In genomic region chr2:218710334-218710686, GRCh38 we compare ENCODE assay signal across 8 cellular contexts. TPM values are rescaled to one million over a fixed set of nuclear protein-coding genes. Genes with fewer than 3 reads are reported as not detected.
DNase-seq lines count a peak whose midpoint lies in the region; ATAC-seq, FAIRE-seq and TF ChIP-seq lines count a peak whose summit lies in the region.

No MANE protein-coding gene starts in this region.

- FAIRE-seq in endothelial cell of umbilical vein (lab: Jason Lieb, UNC), result no peak

- no peak overlapping the region for H3K4ac ChIP-seq in neuronal stem cell (ENCODE audit: low read length)

- intact Hi-C loops in PC-9 (cut with micrococcal nuclease; ENCODE audit: unreplicated experiment) (loop anchor here (1.0 kb wide), 1 partner anchor 137 kb away; no protein-coding TSS in a partner anchor), endothelial cell of umbilical vein (cut with micrococcal nuclease) (loop anchor here (1.0 kb wide), 1 partner anchor 39 kb away; no protein-coding TSS in a partner anchor)

- no peak overlapping the region for H2BK15ac ChIP-seq in neuronal stem cell (ENCODE audit: low read length)

- DNase-seq in PC-9 (no peak), endothelial cell of umbilical vein (ENCODE audit: low read depth, low spot score) (no peak), neuronal stem cell (ENCODE audit: low spot score) (no peak), DMS53 (lab: John Stamatoyannopoulos, UW) (no peak), mesenteric fat pad (ENCODE audit: low spot score) (no peak), amygdala (lab: John Stamatoyannopoulos, UW) (no peak)

- peak overlapping the region; percentile 84 for H3K18ac ChIP-seq in neuronal stem cell (ENCODE audit: low read length)

- no peak overlapping the region for H2AK5ac ChIP-seq in neuronal stem cell (ENCODE audit: low read depth, low read length)

- H4K8ac ChIP-seq in neuronal stem cell (ENCODE audit: low read depth, low read length), result no peak overlapping the region

- TF ChIP-seq POLR2A in endothelial cell of umbilical vein (IDR thresholded peaks at IDR 0.05; ENCODE audit: low read depth, low read length), result no peak

- CTCF ChIA-PET in PC-9 (lab: Charles Lee), result interaction anchor here (0.5 to 1.3 kb wide), 6 partner anchors 21 to 632 kb away, joined by 3 to 7 read pairs (median 4); partner anchors contain the start of genes BCS1L and ZNF142
- CTCF ChIA-PET in endothelial cell of umbilical vein (lab: Charles Lee), result interaction anchor here (0.6 to 3.9 kb wide), 25 partner anchors 8 to 449 kb away, joined by 3 to 45 read pairs (median 6); partner anchors contain the start of genes BCS1L, CYP27A1, PLCD4 and RNF25

- TF ChIP-seq CTCF in C4-2B (conservative IDR thresholded peaks at IDR 0.05) (no peak), PC-9 (conservative IDR thresholded peaks at IDR 0.05) (no peak), endothelial cell of umbilical vein (IDR thresholded peaks at IDR 0.05; ENCODE audit: extremely low read depth in 1 of 2, insufficient read depth in 1 of 2, low read depth in 1 of 2, low read length in 2 of 2) (no peak)

- ATAC-seq in GM21529 (IDR thresholded peaks at IDR 0.05; ENCODE audit: unreplicated experiment), result no peak

- no peak overlapping the region for H2BK5ac ChIP-seq in neuronal stem cell (ENCODE audit: low read length)

- dilution Hi-C loops in endothelial cell of umbilical vein (cut with MboI; ENCODE audit: extremely low pct_ligation_motif_present, low sequenced_read_pairs), result no loop called here

- H3K4me1 ChIP-seq in PC-9 (replicated peaks; ENCODE audit: insufficient read depth) (peaks cover 13% of the 10 kb centered on the region), endothelial cell of umbilical vein (ENCODE audit: control insufficient read depth, extremely low read depth, insufficient read depth, low read length) (peaks cover 14% of the 10 kb centered on the region), neuronal stem cell (ENCODE audit: control insufficient read depth in 2 of 2, insufficient read depth in 1 of 2, low read depth in 1 of 2, low read length in 2 of 2) (peaks cover 2 to 5% of the 10 kb centered on the region in 2 donors)

- H3K79me2 ChIP-seq in PC-9 (ENCODE audit: low read depth) (peaks cover 43% of the 10 kb centered on the region), endothelial cell of umbilical vein (ENCODE audit: control insufficient read depth, insufficient read depth, low read length) (peaks cover 38% of the 10 kb centered on the region)

- H3K79me1 ChIP-seq in neuronal stem cell (ENCODE audit: low read depth, low read length), result peaks cover 7% of the 10 kb centered on the region

- no peak overlapping the region for H2BK120ac ChIP-seq in neuronal stem cell (ENCODE audit: low read depth, low read length)

- H4K20me1 ChIP-seq in PC-9 (ENCODE audit: insufficient read depth) (peaks cover 3% of the 10 kb centered on the region; the same call in 1 of the 2 replicates), endothelial cell of umbilical vein (replicated peaks; ENCODE audit: control insufficient read depth, extremely low read depth, insufficient read depth, low read length) (no peaks in the 10 kb centered on the region)

- H3K4me3 ChIP-seq in PC-9 (peak overlapping the region; percentile 95; the same call in 1 of the 2 replicates), endothelial cell of umbilical vein (replicated peaks in 1 of 3; ENCODE audit: insufficient read depth in 1 of 3, low read depth in 1 of 3, low read length in 3 of 3) (peak overlapping the region in 2 of 3 experiments; percentile 53 to 93), neuronal stem cell (ENCODE audit: low read length in 2 of 2) (peak overlapping the region; percentile 16 to 78)

- H3F3A ChIP-seq in PC-9 (ENCODE audit: insufficient read depth, low read depth), result no peaks in the 10 kb centered on the region

- H3K4me2 ChIP-seq in PC-9, result peak overlapping the region; percentile 93
- H3K4me2 ChIP-seq in endothelial cell of umbilical vein (ENCODE audit: insufficient read depth, low read length), result peak overlapping the region; percentile 69
- peak overlapping the region; percentile 52 for H3K4me2 ChIP-seq in neuronal stem cell (ENCODE audit: insufficient read depth, low read length, poor library complexity, severe bottlenecking)

- H3K9me3 ChIP-seq in PC-9 (ENCODE audit: insufficient read depth, low read depth) (no peaks in the 10 kb centered on the region), endothelial cell of umbilical vein (replicated peaks; ENCODE audit: control insufficient read depth, insufficient read depth, low read length) (no peaks in the 10 kb centered on the region), neuronal stem cell (replicated peaks in 1 of 2; ENCODE audit: control insufficient read depth in 2 of 2, insufficient read depth in 1 of 2, low read depth in 1 of 2, low read length in 2 of 2) (no peaks in the 10 kb centered on the region)

- H3K27me3 ChIP-seq in PC-9 (ENCODE audit: insufficient read depth, low read depth) (no peaks in the 10 kb centered on the region), endothelial cell of umbilical vein (ENCODE audit: control insufficient read depth in 2 of 2, insufficient read depth in 2 of 2, low read length in 2 of 2) (no peaks in the 10 kb centered on the region), neuronal stem cell (ENCODE audit: control insufficient read depth in 3 of 3, insufficient read depth in 3 of 3, low read depth in 1 of 3, low read length in 3 of 3) (no peaks in the 10 kb centered on the region)

- H3K36me3 ChIP-seq in PC-9 (ENCODE audit: low read depth) (no peaks in the 10 kb centered on the region), endothelial cell of umbilical vein (ENCODE audit: control insufficient read depth in 2 of 2, extremely low read depth in 1 of 2, insufficient read depth in 2 of 2, low read length in 2 of 2) (no peaks in the 10 kb centered on the region), neuronal stem cell (replicated peaks in 1 of 2; ENCODE audit: control insufficient read depth in 2 of 2, insufficient read depth in 2 of 2, low read length in 2 of 2) (peaks cover 0 to 20% of the 10 kb centered on the region in 2 donors)

- peak overlapping the region; percentile 34 for H3K9ac ChIP-seq in endothelial cell of umbilical vein (replicated peaks; ENCODE audit: extremely low read depth, insufficient read depth, low read length)
- H3K9ac ChIP-seq in neuronal stem cell (ENCODE audit: low read depth, low read length, poor library complexity), result no peak overlapping the region

- BruUV-seq in PC-9 (replicated peaks; lab: Mats Ljungman, UMichigan), result no TSS peak
- TSS peak; percentile 25 for BruUV-seq in endothelial cell of umbilical vein (replicated peaks; lab: Mats Ljungman, UMichigan)

- no peaks in the 10 kb centered on the region for H3K9me2 ChIP-seq in PC-9 (ENCODE audit: insufficient read depth)

- no peak overlapping the region for H4K91ac ChIP-seq in neuronal stem cell (ENCODE audit: low read depth, low read length, poor library complexity)

- H3K27ac ChIP-seq in C4-2B, result peak overlapping the region; percentile 80; the same call in 1 of the 2 replicates
- no peak overlapping the region for H3K27ac ChIP-seq in PC-9
- H3K27ac ChIP-seq in endothelial cell of umbilical vein (ENCODE audit: insufficient read depth, low read depth, low read length), result no peak overlapping the region
- H3K27ac ChIP-seq in neuronal stem cell (replicated peaks; ENCODE audit: low read length), result no peak overlapping the region

- POLR2A ChIA-PET in PC-9 (lab: Charles Lee; ENCODE audit: unreplicated experiment) (interaction anchor here (0.5 to 0.6 kb wide), 2 partner anchors 91 to 119 kb away, joined by 3 to 10 read pairs; no protein-coding TSS in a partner anchor), endothelial cell of umbilical vein (lab: Charles Lee) (no interaction called here)

- H3K9me1 ChIP-seq in endothelial cell of umbilical vein (replicated peaks; ENCODE audit: control insufficient read depth, extremely low read depth, insufficient read depth, low read length), result no peaks in the 10 kb centered on the region

- H3K14ac ChIP-seq in neuronal stem cell (ENCODE audit: low read length), result no peak overlapping the region

- no peak overlapping the region for H2BK12ac ChIP-seq in neuronal stem cell (ENCODE audit: low read length)

- no peak overlapping the region for H3K23ac ChIP-seq in neuronal stem cell (ENCODE audit: low read depth, low read length, poor library complexity)

- peak overlapping the region; percentile 89; the same call in 1 of the 2 replicates for H2AFZ ChIP-seq in PC-9
- H2AFZ ChIP-seq in endothelial cell of umbilical vein (ENCODE audit: low read depth, low read length), result peak overlapping the region; percentile 96
- H2AFZ ChIP-seq in neuronal stem cell (ENCODE audit: low read length), result peak overlapping the region; percentile 92

- WGBS in neuronal stem cell (ENCODE audit: extremely low coverage in 2 of 2, insufficient read length in 2 of 2, insufficient replicate concordance in 1 of 2), 2 donors, result no CpG with 5 or more reads among the region's 14 CpGs

RNA-seq across cellular contexts. Expression of gene TTLL4, which starts 0.3 kb away (rescaled TPM):
- total RNA-seq in PC-9 (2021), result 43.9 and 57.1 TPM in 2 replicates
- total RNA-seq in endothelial cell of umbilical vein, result 41.0 and 45.0 TPM in 2 replicates
- 26.7 and 30.5 TPM in 2 replicates for polyA plus RNA-seq in endothelial cell of umbilical vein
- polyA plus RNA-seq in endothelial cell of umbilical vein (2011; cell fraction: cytosol; rRNA removed), result 19.0 and 20.9 TPM in 2 replicates
- 111 and 129 TPM in 2 replicates for polyA plus RNA-seq in endothelial cell of umbilical vein (2011; cell fraction: nucleus; rRNA removed)
- polyA plus RNA-seq in endothelial cell of umbilical vein (2012), result 21.1 and 27.4 TPM in 2 replicates
- 50.6 and 67.4 TPM in 2 replicates for polyA minus RNA-seq in endothelial cell of umbilical vein
- polyA minus RNA-seq in endothelial cell of umbilical vein (2011; cell fraction: cytosol; rRNA and poly(A)+ RNA removed), result 24.3 TPM
- 48.7 and 78.5 TPM in 2 replicates for polyA minus RNA-seq in endothelial cell of umbilical vein (2011; cell fraction: nucleus; rRNA and poly(A)+ RNA removed)
- polyA plus RNA-seq in neuronal stem cell (2013, experiment 1 of 2), result 51.6 TPM
- polyA plus RNA-seq in neuronal stem cell (2013, experiment 2 of 2), result 49.0 TPM
- total RNA-seq in mesenteric fat pad, result 23.6 TPM

RNA-seq across cellular contexts. Expression of gene STK36, which starts 38.4 kb away (rescaled TPM):
- total RNA-seq in PC-9 (2021), result 47.8 and 52.9 TPM in 2 replicates
- 34.9 and 40.9 TPM in 2 replicates for total RNA-seq in endothelial cell of umbilical vein
- 65.2 and 67.4 TPM in 2 replicates for polyA plus RNA-seq in endothelial cell of umbilical vein
- polyA plus RNA-seq in endothelial cell of umbilical vein (2011; cell fraction: cytosol; rRNA removed), result 12.7 and 17.1 TPM in 2 replicates
- polyA plus RNA-seq in endothelial cell of umbilical vein (2011; cell fraction: nucleus; rRNA removed), result 393 and 442 TPM in 2 replicates
- 22.6 and 43.0 TPM in 2 replicates for polyA plus RNA-seq in endothelial cell of umbilical vein (2012)
- 68.0 and 72.7 TPM in 2 replicates for polyA minus RNA-seq in endothelial cell of umbilical vein
- 6.5 TPM for polyA minus RNA-seq in endothelial cell of umbilical vein (2011; cell fraction: cytosol; rRNA and poly(A)+ RNA removed)
- polyA minus RNA-seq in endothelial cell of umbilical vein (2011; cell fraction: nucleus; rRNA and poly(A)+ RNA removed), result 62.1 and 106 TPM in 2 replicates
- polyA plus RNA-seq in neuronal stem cell (2013, experiment 1 of 2), result 31.4 TPM
- polyA plus RNA-seq in neuronal stem cell (2013, experiment 2 of 2), result 29.4 TPM
- total RNA-seq in mesenteric fat pad, result 19.6 TPM

RNA-seq across cellular contexts. Expression of gene RNF25, which starts 38.5 kb away (rescaled TPM):
- 24.6 and 27.2 TPM in 2 replicates for total RNA-seq in PC-9 (2021)
- 38.2 and 39.1 TPM in 2 replicates for total RNA-seq in endothelial cell of umbilical vein
- polyA plus RNA-seq in endothelial cell of umbilical vein, result 54.7 and 61.1 TPM in 2 replicates
- 67.3 and 69.1 TPM in 2 replicates for polyA plus RNA-seq in endothelial cell of umbilical vein (2011; cell fraction: cytosol; rRNA removed)
- 54.8 and 60.0 TPM in 2 replicates for polyA plus RNA-seq in endothelial cell of umbilical vein (2011; cell fraction: nucleus; rRNA removed)
- 33.9 and 41.6 TPM in 2 replicates for polyA plus RNA-seq in endothelial cell of umbilical vein (2012)
- 67.1 and 82.5 TPM in 2 replicates for polyA minus RNA-seq in endothelial cell of umbilical vein
- 15.6 TPM for polyA minus RNA-seq in endothelial cell of umbilical vein (2011; cell fraction: cytosol; rRNA and poly(A)+ RNA removed)
- polyA minus RNA-seq in endothelial cell of umbilical vein (2011; cell fraction: nucleus; rRNA and poly(A)+ RNA removed), result 11.4 and 17.1 TPM in 2 replicates
- 15.3 TPM for polyA plus RNA-seq in neuronal stem cell (2013, experiment 1 of 2)
- polyA plus RNA-seq in neuronal stem cell (2013, experiment 2 of 2), result 15.1 TPM
- total RNA-seq in mesenteric fat pad, result 24.0 TPM

RNA-seq across cellular contexts. Expression of gene BCS1L, which starts 50.8 kb away (rescaled TPM):
- total RNA-seq in PC-9 (2021) (36.0 and 38.8 TPM in 2 replicates), endothelial cell of umbilical vein (43.0 and 57.4 TPM in 2 replicates), mesenteric fat pad (20.9 TPM)
- polyA plus RNA-seq in endothelial cell of umbilical vein, result 70.3 and 82.1 TPM in 2 replicates
- polyA plus RNA-seq in endothelial cell of umbilical vein (2011; cell fraction: cytosol; rRNA removed), result 56.4 and 64.2 TPM in 2 replicates
- polyA plus RNA-seq in endothelial cell of umbilical vein (2011; cell fraction: nucleus; rRNA removed), result 182 and 228 TPM in 2 replicates
- polyA plus RNA-seq in endothelial cell of umbilical vein (2012), result 55.9 and 58.7 TPM in 2 replicates
- 32.0 and 48.0 TPM in 2 replicates for polyA minus RNA-seq in endothelial cell of umbilical vein
- 18.0 TPM for polyA minus RNA-seq in endothelial cell of umbilical vein (2011; cell fraction: cytosol; rRNA and poly(A)+ RNA removed)
- polyA minus RNA-seq in endothelial cell of umbilical vein (2011; cell fraction: nucleus; rRNA and poly(A)+ RNA removed), result 19.5 and 25.9 TPM in 2 replicates
- polyA plus RNA-seq in neuronal stem cell (2013, experiment 1 of 2), result 17.1 TPM
- polyA plus RNA-seq in neuronal stem cell (2013, experiment 2 of 2), result 15.7 TPM

RNA-seq across cellular contexts. Expression of gene ZNF142, which starts 50.9 kb away (rescaled TPM):
- total RNA-seq in PC-9 (2021), result 23.1 and 23.7 TPM in 2 replicates
- total RNA-seq in endothelial cell of umbilical vein, result 31.4 and 34.5 TPM in 2 replicates
- polyA plus RNA-seq in endothelial cell of umbilical vein, result 14.5 and 16.0 TPM in 2 replicates
- polyA plus RNA-seq in endothelial cell of umbilical vein (2011; cell fraction: cytosol; rRNA removed), result 9.3 and 11.0 TPM in 2 replicates
- polyA plus RNA-seq in endothelial cell of umbilical vein (2011; cell fraction: nucleus; rRNA removed), result 33.9 and 39.9 TPM in 2 replicates
- 18.5 and 19.0 TPM in 2 replicates for polyA plus RNA-seq in endothelial cell of umbilical vein (2012)
- polyA minus RNA-seq in endothelial cell of umbilical vein, result 20.6 and 24.7 TPM in 2 replicates
- 15.7 TPM for polyA minus RNA-seq in endothelial cell of umbilical vein (2011; cell fraction: cytosol; rRNA and poly(A)+ RNA removed)
- polyA minus RNA-seq in endothelial cell of umbilical vein (2011; cell fraction: nucleus; rRNA and poly(A)+ RNA removed), result 28.6 and 35.4 TPM in 2 replicates
- 9.7 TPM for polyA plus RNA-seq in neuronal stem cell (2013, experiment 1 of 2)
- 9.4 TPM for polyA plus RNA-seq in neuronal stem cell (2013, experiment 2 of 2)
- 21.3 TPM for total RNA-seq in mesenteric fat pad
